ENCODE assay signal across 2 cellular contexts in genomic region chr2:138691667-138692066, GRCh38.
TF ChIP-seq lines count a peak whose summit lies in the region.

No MANE protein-coding gene starts in this region.

TF ChIP-seq in HepG2, 621 proteins besides CTCF, POLR2A, EP300 and RAD21:
- TF ChIP-seq ZNF331 (CRISPR knock-in tag; IDR thresholded peaks at IDR 0.05) (peak; percentile 66; the same call in 1 of the 2 replicates), TARDBP (CRISPR knock-in tag; IDR thresholded peaks at IDR 0.05) (no peak), MXD4 (CRISPR knock-in tag; IDR thresholded peaks at IDR 0.05) (no peak)
TF ChIP-seq in HepG2: peak in this region for 1.

TF ChIP-seq in GM12878, 131 proteins besides CTCF, POLR2A, EP300 and RAD21:
- TF ChIP-seq NR2C1 (IDR thresholded peaks at IDR 0.05) (no peak), KAT2A (conservative IDR thresholded peaks at IDR 0.05; ENCODE audit: control insufficient read depth, low read depth, low read length) (no peak), EED (IDR thresholded peaks at IDR 0.05; ENCODE audit: low read depth) (no peak), SPI1 (IDR thresholded peaks at IDR 0.05; ENCODE audit: borderline replicate concordance, insufficient read depth, low read depth, low read length) (0 out of 2 replicates have a peak, but pooled peaks have one; percentile 33), SUPT20H (IDR thresholded peaks at IDR 0.05; ENCODE audit: borderline replicate concordance, control insufficient read depth, low read depth, low read length) (no peak), IKZF2 (IDR thresholded peaks at IDR 0.05) (no peak)
- TF ChIP-seq, protein P1, sequence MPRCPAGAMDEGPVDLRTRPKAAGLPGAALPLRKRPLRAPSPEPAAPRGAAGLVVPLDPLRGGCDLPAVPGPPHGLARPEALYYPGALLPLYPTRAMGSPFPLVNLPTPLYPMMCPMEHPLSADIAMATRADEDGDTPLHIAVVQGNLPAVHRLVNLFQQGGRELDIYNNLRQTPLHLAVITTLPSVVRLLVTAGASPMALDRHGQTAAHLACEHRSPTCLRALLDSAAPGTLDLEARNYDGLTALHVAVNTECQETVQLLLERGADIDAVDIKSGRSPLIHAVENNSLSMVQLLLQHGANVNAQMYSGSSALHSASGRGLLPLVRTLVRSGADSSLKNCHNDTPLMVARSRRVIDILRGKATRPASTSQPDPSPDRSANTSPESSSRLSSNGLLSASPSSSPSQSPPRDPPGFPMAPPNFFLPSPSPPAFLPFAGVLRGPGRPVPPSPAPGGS (IDR thresholded peaks at IDR 0.05; ENCODE audit: borderline replicate concordance, insufficient read depth, low read depth, low read length, poor library complexity, severe bottlenecking): no peak
